1 cellular context compared by ENCODE assay signal in genomic region chr21:46182548-46183336, GRCh38.
TF ChIP-seq lines count a peak whose summit lies in the region.

No MANE protein-coding gene starts in this region.

TF ChIP-seq in HepG2, 621 proteins besides CTCF, POLR2A, EP300 and RAD21:
- no peak for TF ChIP-seq TRIM24 (CRISPR knock-in tag; IDR thresholded peaks at IDR 0.05)
- peak; percentile 10; the same call in 1 of the 2 replicates for TF ChIP-seq CREB1 (IDR thresholded peaks at IDR 0.05)
- no peak for TF ChIP-seq CREB1 (CRISPR knock-in tag; IDR thresholded peaks at IDR 0.05)
- no peak for TF ChIP-seq HNRNPH1 (optimal IDR thresholded peaks at IDR 0.05; ENCODE audit: low read depth, low read length)
- TF ChIP-seq FOXK1 (CRISPR knock-in tag; IDR thresholded peaks at IDR 0.05; ENCODE audit: borderline replicate concordance, low read depth), result no peak
- no peak for TF ChIP-seq CCAR2 (optimal IDR thresholded peaks at IDR 0.05; ENCODE audit: low read depth, low read length)
- no peak for TF ChIP-seq MATR3 (CRISPR knock-in tag; IDR thresholded peaks at IDR 0.05)
- no peak for TF ChIP-seq TFE3 (CRISPR knock-in tag; IDR thresholded peaks at IDR 0.05)
- no peak for TF ChIP-seq CBX5 (CRISPR knock-in tag; IDR thresholded peaks at IDR 0.05; ENCODE audit: borderline replicate concordance)
- no peak for TF ChIP-seq ZNF121 (CRISPR knock-in tag; IDR thresholded peaks at IDR 0.05)
- TF ChIP-seq HHEX (CRISPR knock-in tag; IDR thresholded peaks at IDR 0.05), result no peak
- TF ChIP-seq ZSCAN21 (CRISPR knock-in tag; IDR thresholded peaks at IDR 0.05; ENCODE audit: borderline replicate concordance), result no peak
- no peak for TF ChIP-seq MLXIP (CRISPR knock-in tag; IDR thresholded peaks at IDR 0.05; ENCODE audit: borderline replicate concordance)
- TF ChIP-seq CBX1 (IDR thresholded peaks at IDR 0.05; ENCODE audit: low read depth), result no peak
- TF ChIP-seq GTF3A (CRISPR knock-in tag; conservative IDR thresholded peaks at IDR 0.05), result no peak
- no peak for TF ChIP-seq TEF (CRISPR knock-in tag; IDR thresholded peaks at IDR 0.05)
- TF ChIP-seq THAP9 (CRISPR knock-in tag; IDR thresholded peaks at IDR 0.05; ENCODE audit: borderline replicate concordance), result no peak
- no peak for TF ChIP-seq SRSF1 (optimal IDR thresholded peaks at IDR 0.05; ENCODE audit: low read depth, low read length)
- TF ChIP-seq ELF1 (CRISPR knock-in tag; IDR thresholded peaks at IDR 0.05), result no peak
- 0 out of 2 replicates have a peak, but pooled peaks have one; percentile 61 for TF ChIP-seq ZNF280B (CRISPR knock-in tag; IDR thresholded peaks at IDR 0.05; ENCODE audit: borderline replicate concordance)
- TF ChIP-seq MEF2D (CRISPR knock-in tag; IDR thresholded peaks at IDR 0.05), result 0 out of 2 replicates have a peak, but pooled peaks have one; percentile 18
- no peak for TF ChIP-seq NFIB (CRISPR knock-in tag; IDR thresholded peaks at IDR 0.05; ENCODE audit: borderline replicate concordance)
- no peak for TF ChIP-seq AFF4 (CRISPR knock-in tag; IDR thresholded peaks at IDR 0.05)
- no peak for TF ChIP-seq ZNF276 (CRISPR knock-in tag; IDR thresholded peaks at IDR 0.05; ENCODE audit: low read depth)
- TF ChIP-seq ZBTB38 (CRISPR knock-in tag; IDR thresholded peaks at IDR 0.05), result peak; percentile 18; the same call in 1 of the 2 replicates
- 0 out of 2 replicates have a peak, but pooled peaks have one; percentile 32 for TF ChIP-seq ZNF891 (CRISPR knock-in tag; IDR thresholded peaks at IDR 0.05)
- TF ChIP-seq ZNF589 (CRISPR knock-in tag; conservative IDR thresholded peaks at IDR 0.05), result no peak
- peak; percentile 73; the same call in 1 of the 2 replicates for TF ChIP-seq ZBTB33 (CRISPR knock-in tag; IDR thresholded peaks at IDR 0.05)
